Comparison of ENCODE assay signal across 8 cellular contexts in the genomic region with DNA sequence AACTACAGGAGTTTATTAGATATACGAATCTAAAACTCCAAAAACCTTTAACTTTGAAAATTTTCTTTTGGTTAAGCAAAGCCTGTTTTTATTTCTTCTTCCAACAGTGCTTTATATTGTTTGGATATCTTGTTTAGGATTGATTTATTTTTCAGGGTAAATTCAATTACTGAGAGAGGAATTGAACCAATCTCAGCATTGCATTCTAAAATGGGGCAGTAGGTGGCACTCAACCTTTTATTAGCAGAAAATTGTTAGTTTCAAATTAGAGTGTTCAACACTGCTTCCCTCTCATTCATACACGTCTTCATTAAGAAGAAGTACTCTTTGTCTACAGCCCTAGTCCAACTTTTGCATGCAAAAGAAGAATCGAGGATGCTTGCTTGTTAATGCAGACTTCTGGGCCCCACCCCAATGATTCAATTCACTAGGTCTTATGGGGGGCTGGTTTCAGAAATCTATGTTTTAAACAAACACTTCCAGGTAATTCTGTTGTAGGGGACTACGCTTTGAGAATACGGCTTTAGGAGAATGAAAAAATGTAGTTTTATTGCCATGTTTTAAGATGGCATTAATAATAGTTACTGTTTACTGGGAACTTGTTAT. TPM values are rescaled to one million over a fixed set of nuclear protein-coding genes. Genes with fewer than 3 reads are reported as not detected.
DNase-seq lines count a peak whose midpoint lies in the region; ATAC-seq, FAIRE-seq and TF ChIP-seq lines count a peak whose summit lies in the region.

No MANE protein-coding gene starts in this region.

- CTCF ChIA-PET in K562 (lab: Yijun Ruan, JAX; ENCODE audit: low intra/inter-chr PET ratio), result no interaction called here

- in situ Hi-C loops in K562 (cut with MboI), result no loop called here

- no peaks in the 10 kb centered on the region for H3K9me3 ChIP-seq in K562 (replicated peaks; ENCODE audit: control insufficient read depth, insufficient read depth, low read depth, low read length)
- no peaks in the 10 kb centered on the region for H3K9me3 ChIP-seq in lower lobe of right lung

- no peaks in the 10 kb centered on the region for H3K27me3 ChIP-seq in K562 (ENCODE audit: control insufficient read depth in 2 of 2, insufficient read depth in 2 of 2, low read length in 2 of 2)
- H3K27me3 ChIP-seq in lower lobe of right lung (ENCODE audit: low read depth), result no peaks in the 10 kb centered on the region

- BruUV-seq in K562 (replicated peaks; lab: Mats Ljungman, UMichigan), result no TSS peak

- H4K20me1 ChIP-seq in K562 (replicated peaks; ENCODE audit: control insufficient read depth, insufficient read depth, low read length), result no peaks in the 10 kb centered on the region

- WGBS in K562 (ENCODE audit: insufficient coverage, low coverage, missing lambda C conversion rate), result 73% methylated on average over 5 of the region's 5 CpGs

- H3K36me3 ChIP-seq in K562 (ENCODE audit: control insufficient read depth, insufficient read depth, low read length) (peaks cover 48% of the 10 kb centered on the region), lower lobe of right lung (peaks cover 39% of the 10 kb centered on the region)

- no peak for TF ChIP-seq POLR2A in K562 (conservative IDR thresholded peaks at IDR 0.05)
- TF ChIP-seq POLR2A in H54 (IDR thresholded peaks at IDR 0.05; ENCODE audit: low read depth, low read length), result no peak

- intact Hi-C loops in K562 (cut with micrococcal nuclease), result no loop called here
- intact Hi-C loops in lower lobe of right lung (cut with DNase I), result no loop called here

- H3K4me3 ChIP-seq in K562 (no peak overlapping the region), lower lobe of right lung (peak overlapping the region; percentile 35)

- no peaks in the 10 kb centered on the region for H3K79me2 ChIP-seq in K562 (ENCODE audit: control insufficient read depth, insufficient read depth, low read length)

- POLR2A ChIA-PET in K562 (lab: Yijun Ruan, JAX), result interaction anchor here (1.3 kb wide), 1 partner anchor 17 kb away, joined by 3 read pairs; no protein-coding TSS in a partner anchor

- FAIRE-seq in K562 (lab: Jason Lieb, UNC), result no peak
- no peak for FAIRE-seq in H54 (lab: Jason Lieb, UNC)

- H2AFZ ChIP-seq in K562 (ENCODE audit: low read depth, low read length), result no peak overlapping the region

- no peak overlapping the region for H3K9ac ChIP-seq in K562 (ENCODE audit: insufficient read depth in 1 of 2, low read depth in 2 of 2, low read length in 2 of 2)

- peaks cover 3% of the 10 kb centered on the region for H3K9me1 ChIP-seq in K562 (ENCODE audit: control insufficient read depth, insufficient read depth, low read length)

- ATAC-seq in HG03354 (IDR thresholded peaks at IDR 0.05; ENCODE audit: poor library complexity, severe bottlenecking, unreplicated experiment) (peak; percentile 43), K562 (peak; percentile 57), lower lobe of right lung (no peak), HG02610 (IDR thresholded peaks at IDR 0.05; ENCODE audit: unreplicated experiment) (no peak)

- no peak overlapping the region for H3K27ac ChIP-seq in K562 (ENCODE audit: extremely low read depth, low read depth, low read length)
- H3K27ac ChIP-seq in lower lobe of right lung, result no peak overlapping the region

- no peak for TF ChIP-seq EP300 in K562 (IDR thresholded peaks at IDR 0.05; ENCODE audit: low read length)

- TF ChIP-seq CTCF in K562 (IDR thresholded peaks at IDR 0.05 in 2 of 3, conservative IDR thresholded peaks at IDR 0.05 in 1 of 3; ENCODE audit: insufficient read depth in 2 of 3, low read depth in 1 of 3, low read length in 3 of 3), result peak in 2 of 3 experiments; percentile 43 to 50; a peak in 4 of 6 replicates
- peak; percentile 47 for TF ChIP-seq CTCF in lower lobe of right lung (IDR thresholded peaks at IDR 0.05)

- peak; percentile 28 for DNase-seq in COLO829 (ENCODE audit: low spot score)
- DNase-seq in K562 (ENCODE audit: extremely low read depth in 1 of 4, low spot score in 3 of 4), result peak in 1 of 4 experiments; percentile 22
- no peak for DNase-seq in lower lobe of right lung
- no peak for DNase-seq in SK-N-DZ (ENCODE audit: low spot score)
- no peak for DNase-seq in H54 (ENCODE audit: insufficient read length, low spot score)
- no peak for DNase-seq in stimulated activated CD4-positive, alpha-beta T cell treated with anti-CD3 and anti-CD28 coated beads, Interleukin-12 subunit alpha, Interleukin-12 subunit beta, amount 100 ng/mL, for 4 hours

- peak in 1 of 2 experiments; percentile 26; a peak in 2 of 4 replicates for TF ChIP-seq RAD21 in K562 (CRISPR knock-in tag; conservative IDR thresholded peaks at IDR 0.05 in 1 of 2, IDR thresholded peaks at IDR 0.05 in 1 of 2)

- H3K4me1 ChIP-seq in K562 (replicated peaks in 1 of 2; ENCODE audit: control insufficient read depth in 2 of 2, insufficient read depth in 2 of 2, low read length in 2 of 2), result peaks cover 0 to 7% of the 10 kb centered on the region in 2 experiments; a peak in 3 of 5 replicates
- peaks cover 17% of the 10 kb centered on the region for H3K4me1 ChIP-seq in lower lobe of right lung

- H3K4me2 ChIP-seq in K562 (ENCODE audit: insufficient read depth, low read length), result no peak overlapping the region

RNA-seq across cellular contexts. Expression of gene MRPL22, which starts 26.6 kb away (rescaled TPM):
- total RNA-seq in K562 (2011; cell fraction: chromatin; rRNA removed; ENCODE audit: low replicate concordance), result 9.4 and 24.4 TPM in 2 replicates
- total RNA-seq in K562 (2011; cell fraction: nucleolus; rRNA removed), result 3.7 and 5.7 TPM in 2 replicates
- 12.1 and 27.2 TPM in 2 replicates for total RNA-seq in K562 (2011; cell fraction: nucleoplasm; rRNA removed)
- total RNA-seq in K562 (2014; rRNA removed), result 49.0 and 54.0 TPM in 2 replicates
- total RNA-seq in K562 (2014; rRNA removed; fragmentation: Illumina TruSeq; extraction: Trizol), result 42.9 and 48.2 TPM in 2 replicates
- 40.4 and 41.1 TPM in 2 replicates for total RNA-seq in K562 (2015; rRNA removed; fragmentation: Illumina TruSeq; extraction: Trizol)
- 90.3 and 98.4 TPM in 2 replicates for total RNA-seq in K562 (2021)
- 86.3 and 114 TPM in 2 replicates for polyA plus RNA-seq in K562 (2011; rRNA removed)
- polyA plus RNA-seq in K562 (2011; cell fraction: cytosol; rRNA removed), result 73.5 and 77.0 TPM in 2 replicates
- 24.4 and 26.1 TPM in 2 replicates for polyA plus RNA-seq in K562 (2011; cell fraction: nucleus; rRNA removed)
- polyA plus RNA-seq in K562 (2012), result 59.9 and 96.6 TPM in 2 replicates
- polyA plus RNA-seq in K562 (2014; fragmentation: Illumina TruSeq; extraction: Trizol), result 67.0 and 102 TPM in 2 replicates
- polyA plus RNA-seq in K562 (2014; fragmentation: Nextera tagmentation; extraction: Ambion mirVana), result 100 to 1,000 TPM; 411 to 424 TPM
- polyA plus RNA-seq in K562 (2014; rRNA removed), result 143 and 151 TPM in 2 replicates
- polyA minus RNA-seq in K562 (2011; rRNA and poly(A)+ RNA removed), result 68.5 and 68.8 TPM in 2 replicates
- polyA minus RNA-seq in K562 (2011; cell fraction: cytosol; rRNA and poly(A)+ RNA removed), result 22.9 and 27.5 TPM in 2 replicates
- 3.6 and 8.4 TPM in 2 replicates for polyA minus RNA-seq in K562 (2011; cell fraction: nucleus; rRNA and poly(A)+ RNA removed)
- total RNA-seq in lower lobe of right lung, result 31.2 TPM
- polyA plus RNA-seq in SK-N-DZ (2014; cell fraction: cytosol; rRNA removed), result 19.5 and 24.6 TPM in 2 replicates
- 23.4 and 31.4 TPM in 2 replicates for polyA plus RNA-seq in SK-N-DZ (2014; cell fraction: nucleus; rRNA removed)

RNA-seq across cellular contexts. Expression of gene GEMIN5, which starts 29.5 kb away (rescaled TPM):
- total RNA-seq in K562 (2011; cell fraction: chromatin; rRNA removed; ENCODE audit: low replicate concordance), result 28.3 and 36.3 TPM in 2 replicates
- total RNA-seq in K562 (2011; cell fraction: nucleolus; rRNA removed), result 12.5 and 14.3 TPM in 2 replicates
- total RNA-seq in K562 (2011; cell fraction: nucleoplasm; rRNA removed), result 16.5 and 16.6 TPM in 2 replicates
- total RNA-seq in K562 (2014; rRNA removed), result 34.7 and 46.8 TPM in 2 replicates
- 38.9 and 41.7 TPM in 2 replicates for total RNA-seq in K562 (2014; rRNA removed; fragmentation: Illumina TruSeq; extraction: Trizol)
- 46.9 and 48.2 TPM in 2 replicates for total RNA-seq in K562 (2015; rRNA removed; fragmentation: Illumina TruSeq; extraction: Trizol)
- total RNA-seq in K562 (2021), result 41.3 and 44.4 TPM in 2 replicates
- polyA plus RNA-seq in K562 (2011; rRNA removed), result 15.1 and 19.8 TPM in 2 replicates
- polyA plus RNA-seq in K562 (2011; cell fraction: cytosol; rRNA removed), result 14.7 and 18.6 TPM in 2 replicates
- 15.4 and 22.1 TPM in 2 replicates for polyA plus RNA-seq in K562 (2011; cell fraction: nucleus; rRNA removed)
- polyA plus RNA-seq in K562 (2012), result 12.7 and 19.7 TPM in 2 replicates
- 28.4 and 36.8 TPM in 2 replicates for polyA plus RNA-seq in K562 (2014; fragmentation: Illumina TruSeq; extraction: Trizol)
- 10 to 100 TPM; 10.3 to 15.0 TPM for polyA plus RNA-seq in K562 (2014; fragmentation: Nextera tagmentation; extraction: Ambion mirVana)
- 19.9 and 22.6 TPM in 2 replicates for polyA plus RNA-seq in K562 (2014; rRNA removed)
- polyA minus RNA-seq in K562 (2011; rRNA and poly(A)+ RNA removed), result 37.3 and 43.7 TPM in 2 replicates
- polyA minus RNA-seq in K562 (2011; cell fraction: cytosol; rRNA and poly(A)+ RNA removed), result 22.1 and 34.6 TPM in 2 replicates
- polyA minus RNA-seq in K562 (2011; cell fraction: nucleus; rRNA and poly(A)+ RNA removed), result 11.2 and 15.7 TPM in 2 replicates
- 13.4 TPM for total RNA-seq in lower lobe of right lung
- polyA plus RNA-seq in SK-N-DZ (2014; cell fraction: cytosol; rRNA removed), result 19.6 and 23.4 TPM in 2 replicates
- 12.0 and 18.5 TPM in 2 replicates for polyA plus RNA-seq in SK-N-DZ (2014; cell fraction: nucleus; rRNA removed)

RNA-seq across cellular contexts. Expression of gene KIF4B, which starts 46.0 kb away (rescaled TPM):
- 0.09 and 0.46 TPM in 2 replicates for total RNA-seq in K562 (2011; cell fraction: chromatin; rRNA removed; ENCODE audit: low replicate concordance)
- 0.13 TPM in 1 of 2 replicates, not detected in the other for total RNA-seq in K562 (2011; cell fraction: nucleolus; rRNA removed)
- 0.07 TPM in 1 of 2 replicates, not detected in the other for total RNA-seq in K562 (2011; cell fraction: nucleoplasm; rRNA removed)
- total RNA-seq in K562 (2014; rRNA removed) (0.04 and 0.05 TPM in 2 replicates), K562 (2014; rRNA removed; fragmentation: Illumina TruSeq; extraction: Trizol) (0.06 and 0.07 TPM in 2 replicates), K562 (2015; rRNA removed; fragmentation: Illumina TruSeq; extraction: Trizol) (0.07 and 0.08 TPM in 2 replicates), K562 (2021) (0.07 TPM in 1 of 2 replicates, not detected in the other), lower lobe of right lung (not detected)
- polyA plus RNA-seq in K562 (2011; rRNA removed) (0.06 and 0.07 TPM in 2 replicates), K562 (2014; fragmentation: Illumina TruSeq; extraction: Trizol) (0.03 and 0.09 TPM in 2 replicates), K562 (2014; fragmentation: Nextera tagmentation; extraction: Ambion mirVana) (under 1 TPM in 1 of 2 experiments, not detected in 1; 0.01 TPM), K562 (2014; rRNA removed) (not detected in 2 replicates)
- polyA plus RNA-seq in K562 (2011; cell fraction: cytosol; rRNA removed), result not detected in 2 replicates
- polyA plus RNA-seq in K562 (2011; cell fraction: nucleus; rRNA removed), result 0.04 TPM in 1 of 2 replicates, not detected in the other
- 0.04 and 0.05 TPM in 2 replicates for polyA plus RNA-seq in K562 (2012)
- polyA minus RNA-seq in K562 (2011; rRNA and poly(A)+ RNA removed), result 0.11 and 0.15 TPM in 2 replicates
- not detected in 2 replicates for polyA minus RNA-seq in K562 (2011; cell fraction: cytosol; rRNA and poly(A)+ RNA removed)
- 0.13 TPM in 1 of 2 replicates, not detected in the other for polyA minus RNA-seq in K562 (2011; cell fraction: nucleus; rRNA and poly(A)+ RNA removed)
- not detected in 2 replicates for polyA plus RNA-seq in SK-N-DZ (2014; cell fraction: cytosol; rRNA removed)
- polyA plus RNA-seq in SK-N-DZ (2014; cell fraction: nucleus; rRNA removed), result not detected in 2 replicates

Comparison
In these comparisons a context has a peak if more than half of its experiments do, and no peak if none do; other contexts are left out.
1. ATAC-seq: peak in HG03354 (single experiment) and K562 (single experiment); none in lower lobe of right lung (0 of 2) and HG02610 (single experiment).